25 cellular contexts compared by ENCODE assay signal in the genomic region with DNA sequence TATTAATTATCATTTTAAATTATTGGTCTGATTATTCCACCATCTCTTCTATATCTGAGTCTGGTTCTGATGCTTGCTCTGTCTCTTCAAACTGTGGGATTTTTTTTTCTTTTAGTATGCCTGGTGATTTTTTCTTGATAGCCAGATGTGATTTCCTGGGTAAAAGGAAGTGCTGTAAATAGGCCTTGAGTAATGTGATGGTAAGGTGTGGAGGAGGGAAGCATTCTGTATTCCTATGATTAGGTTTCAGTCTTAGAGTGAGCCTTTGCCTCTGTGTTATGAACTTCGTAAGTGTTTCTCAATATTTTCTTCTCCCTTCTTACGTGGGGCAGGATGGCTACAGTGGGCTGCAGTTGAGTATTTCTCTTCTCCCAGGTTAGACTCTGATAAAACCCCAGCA.
"Had no signal": no experiment of that assay in that cellular context is flagged by ENCODE, and none has a peak within 500 bp of the region (broad histone marks: within the 10 kb centered on the region; RNA-seq: fewer than 3 reads in every experiment).

No MANE protein-coding gene starts in this region.

- H3K27ac ChIP-seq: foreskin keratinocyte, lower lobe of right lung, sigmoid colon, thoracic aorta, vagina had no signal

- H3K36me3 ChIP-seq: lower lobe of right lung, thoracic aorta had no signal

- H3K4me1 ChIP-seq: lower lobe of right lung had no signal

- H3K27me3 Mint-ChIP-seq: activated B cell treated with CpG ODN at 0.5 μM for 24 hours; activated CD4-positive, alpha-beta memory T cell treated with anti-CD3 and anti-CD28 coated beads for 36 hours; activated CD4-positive, alpha-beta T cell treated with anti-CD3 and anti-CD28 coated beads for 36 hours; dendritic cell treated with granulocyte-macrophage colony-stimulating factor and Interleukin-4, amounts not matched to agents 40 ng/mL and 50 ng/mL, for 4 days; stimulated activated naive B cell treated with anti-CD40 and anti-IgM and Interleukin-4, amounts not matched to agents 10 μg/mL and 1 μg/mL and 100 μg/mL, for 72 hours; type B pancreatic cell had no signal

- DNase-seq: activated B cell treated with CpG ODN at 0.5 μM for 24 hours; activated CD4-positive, alpha-beta memory T cell treated with anti-CD3 and anti-CD28 coated beads for 36 hours; activated CD4-positive, alpha-beta T cell treated with anti-CD3 and anti-CD28 coated beads for 36 hours; activated naive CD4-positive, alpha-beta T cell treated with Interleukin-2 at 50 U/mL for 16 hours; activated T-cell treated with anti-CD3 and anti-CD28 coated beads, Interleukin-2, amount 50 U/mL, for 48 hours; anterior cingulate cortex; effector CD4-positive, alpha-beta T cell; erythroblast; foreskin keratinocyte; kidney; lower lobe of right lung; mesendoderm; mucosa of descending colon; occipital lobe; posterior cingulate gyrus; sigmoid colon; stimulated activated CD4-positive, alpha-beta T cell treated with anti-CD3 and anti-CD28 coated beads, Interleukin-15, amount 100 ng/mL, for 24 hours; stimulated activated CD8-positive, alpha-beta memory T cell treated with anti-CD3 and anti-CD28 coated beads, Interleukin-4, amount 100 ng/mL, for 48 hours; stimulated activated naive B cell treated with anti-CD40 and anti-IgM and Interleukin-4, amounts not matched to agents 10 μg/mL and 1 μg/mL and 100 μg/mL, for 72 hours had no signal

- H3K4me1 Mint-ChIP-seq: brain had no signal

- H3K4me3 ChIP-seq: lower lobe of right lung, mucosa of descending colon, sigmoid colon, smooth muscle cell, thoracic aorta, vagina had no signal

- H3K4me3 Mint-ChIP-seq: activated B cell treated with CpG ODN at 0.5 μM for 24 hours; activated CD4-positive, alpha-beta memory T cell treated with anti-CD3 and anti-CD28 coated beads for 36 hours; activated CD4-positive, alpha-beta T cell treated with anti-CD3 and anti-CD28 coated beads for 36 hours; brain; dendritic cell treated with granulocyte-macrophage colony-stimulating factor and Interleukin-4, amounts not matched to agents 40 ng/mL and 50 ng/mL, for 4 days; stimulated activated naive B cell treated with anti-CD40 and anti-IgM and Interleukin-4, amounts not matched to agents 10 μg/mL and 1 μg/mL and 100 μg/mL, for 72 hours; type B pancreatic cell had no signal

- H3K9me3 ChIP-seq: lower lobe of right lung, mucosa of descending colon, thoracic aorta, vagina had no signal

- ATAC-seq: activated CD4-positive, alpha-beta T cell treated with anti-CD3 and anti-CD28 coated beads for 36 hours; foreskin keratinocyte; lower lobe of right lung; mucosa of descending colon; stimulated activated naive B cell treated with anti-CD40 and anti-IgM and Interleukin-4, amounts not matched to agents 10 μg/mL and 1 μg/mL and 100 μg/mL, for 72 hours had no signal

- H3K27ac Mint-ChIP-seq: activated B cell treated with CpG ODN at 0.5 μM for 24 hours; activated CD4-positive, alpha-beta memory T cell treated with anti-CD3 and anti-CD28 coated beads for 36 hours; activated CD4-positive, alpha-beta T cell treated with anti-CD3 and anti-CD28 coated beads for 36 hours; brain; dendritic cell treated with granulocyte-macrophage colony-stimulating factor and Interleukin-4, amounts not matched to agents 40 ng/mL and 50 ng/mL, for 4 days; stimulated activated naive B cell treated with anti-CD40 and anti-IgM and Interleukin-4, amounts not matched to agents 10 μg/mL and 1 μg/mL and 100 μg/mL, for 72 hours; type B pancreatic cell had no signal

- H3K4me2 ChIP-seq: smooth muscle cell had no signal

- H3K27me3 ChIP-seq: foreskin keratinocyte, sigmoid colon, vagina had no signal
